1 cellular context compared by ENCODE assay signal in genomic region chr9:78280982-78281668, GRCh38.
TF ChIP-seq lines count a peak whose summit lies in the region.

No MANE protein-coding gene starts in this region.

TF ChIP-seq in SK-N-SH treated with all-trans-retinoic acid at 6 μM for 48 hours, 23 proteins besides CTCF, POLR2A, EP300 and RAD21 (continued from another document):
- TF ChIP-seq CSRNP3 (CRISPR knock-in tag; IDR thresholded peaks at IDR 0.05), result no peak
